In the genomic region with DNA sequence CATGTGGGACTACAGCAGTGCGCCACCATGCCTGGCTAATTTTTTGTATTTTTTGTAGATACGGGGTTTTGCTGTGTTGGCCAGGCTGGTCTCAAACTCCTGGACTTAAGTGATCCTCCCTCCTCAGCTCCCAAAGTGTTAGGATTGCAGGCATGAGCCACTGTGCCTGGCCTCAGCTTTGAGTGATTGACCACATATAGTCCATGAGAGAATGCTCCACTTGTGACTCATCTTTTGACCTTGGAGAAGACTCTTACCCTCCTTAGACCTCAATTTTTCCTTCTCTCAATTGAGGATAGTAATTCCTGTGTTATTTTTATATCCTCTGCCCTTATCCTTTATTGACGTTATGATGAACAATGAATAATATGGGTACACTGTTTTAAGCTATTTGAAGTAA, we compare ENCODE assay signal across 14 cellular contexts.
DNase-seq lines count a peak whose midpoint lies in the region.
"Had no signal": no experiment of that assay in that cellular context is flagged by ENCODE, and none has a peak within 500 bp of the region (broad histone marks: within the 10 kb centered on the region; RNA-seq: fewer than 3 reads in every experiment).

No MANE protein-coding gene starts in this region.

- DNase-seq in ACHN (peak; percentile 66), HS-5 (ENCODE audit: low read depth) (peak; percentile 68), amniotic epithelial cell (ENCODE audit: low read depth) (peak; percentile 94), glomerular visceral epithelial cell (ENCODE audit: extremely low spot score) (peak; percentile 60), GM19238 (ENCODE audit: insufficient read length, low spot score) (no peak), NK-92 (lab: John Stamatoyannopoulos, UW; ENCODE audit: unreplicated experiment) (no peak), NCI-H2107 (lab: John Stamatoyannopoulos, UW) (no peak), NCI-H1694 (lab: John Stamatoyannopoulos, UW) (no peak)
- DNase-seq: activated effector memory CD4-positive, alpha-beta T cell treated with anti-CD3 and anti-CD28 coated beads, Interleukin-2, amount 50 U/mL, for 16 hours; body of pancreas; dorsolateral prefrontal cortex; foreskin keratinocyte; retina; stimulated activated CD4-positive, alpha-beta T cell treated with anti-CD3 and anti-CD28 coated beads, Interleukin-1b, Interleukin-23, amount 100 ng/mL, for 48 hours had no signal

- in situ Hi-C loops in ACHN (cut with HindIII; ENCODE audit: low pct_ligation_motif_present, low pct_unique_long_range_greater_than_20kb, low sequenced_read_pairs) = no loop called here

Comparison
In these comparisons a context has a peak if more than half of its experiments do, and no peak if none do; other contexts are left out.
1. DNase-seq: peak in ACHN (single experiment), HS-5 (single experiment), amniotic epithelial cell (single experiment) and glomerular visceral epithelial cell (single experiment); none in GM19238 (single experiment), NK-92 (single experiment), NCI-H2107 (single experiment) and NCI-H1694 (single experiment).